Comparison of ENCODE assay signal across 32 cellular contexts in genomic region chr2:62176771-62177170, GRCh38. TPM values are rescaled to one million over a fixed set of nuclear protein-coding genes. Genes with fewer than 3 reads are reported as not detected.
DNase-seq lines count a peak whose midpoint lies in the region; ATAC-seq and TF ChIP-seq lines count a peak whose summit lies in the region.
"Had no signal": no experiment of that assay in that cellular context is flagged by ENCODE, and none has a peak within 500 bp of the region (broad histone marks: within the 10 kb centered on the region; RNA-seq: fewer than 3 reads in every experiment).

No MANE protein-coding gene starts in this region.

- H3K36me3 ChIP-seq in OCI-LY7 (ENCODE audit: insufficient read depth, low read length), result no peaks in the 10 kb centered on the region
- H3K36me3 ChIP-seq in left ventricle myocardium inferior, result no peaks in the 10 kb centered on the region
- H3K36me3 ChIP-seq: colonic mucosa, neutrophil, prostate gland, thoracic aorta, uterus had no signal

- peaks cover 4% of the 10 kb centered on the region for H3K4me1 Mint-ChIP-seq in activated naive CD4-positive, alpha-beta T cell treated with anti-CD3 and anti-CD28 coated beads for 36 hours (ENCODE audit: low read depth)
- H3K4me1 Mint-ChIP-seq: activated naive CD4-positive, alpha-beta T cell treated with anti-CD3 and anti-CD28 coated beads, Interleukin-2, amount 10 ng/mL, durations not matched to agents 7 days and 5 days had no signal

- H3K4me3 ChIP-seq in OCI-LY7 (ENCODE audit: low read depth, low read length, poor library complexity, severe bottlenecking) (no peak overlapping the region), left ventricle myocardium inferior (no peak overlapping the region)
- H3K4me3 ChIP-seq: colonic mucosa, prostate gland, thoracic aorta, uterus had no signal

- H3K27ac ChIP-seq in OCI-LY7 (ENCODE audit: low read depth, low read length, poor library complexity, severe bottlenecking) (peak overlapping the region; percentile 41), left ventricle myocardium inferior (replicated peaks) (peak overlapping the region; percentile 72)
- H3K27ac ChIP-seq: colonic mucosa, neutrophil, prostate gland, thoracic aorta, uterus had no signal

- no peak overlapping the region for H3K4me3 Mint-ChIP-seq in activated naive CD4-positive, alpha-beta T cell treated with anti-CD3 and anti-CD28 coated beads for 36 hours
- H3K4me3 Mint-ChIP-seq: activated naive CD4-positive, alpha-beta T cell treated with anti-CD3 and anti-CD28 coated beads, Interleukin-2, amount 10 ng/mL, durations not matched to agents 7 days and 5 days; activated T-helper 1 cell treated with anti-CD3 and anti-CD28 coated beads, Interleukin-12 subunit alpha, Interleukin-12 subunit beta, Interleukin-2, Interleukin-4 antibody, amounts not matched to agents 30 ng/mL and 10 ng/mL and 1 ng/mL, durations not matched to agents 14 hours and 24 hours and 36 hours; CD8-positive, alpha-beta T cell; T-helper 2 cell treated with Interferon-gamma antibody and Interleukin-4, amounts not matched to agents 5 μg/mL and 100 μg/mL, for 36 hours had no signal

- peak overlapping the region; percentile 43 for H3K4me2 ChIP-seq in OCI-LY7 (ENCODE audit: low read length)

- no peaks in the 10 kb centered on the region for H3K9me3 ChIP-seq in OCI-LY7 (ENCODE audit: low read length)
- H3K9me3 ChIP-seq in left ventricle myocardium inferior (replicated peaks), result no peaks in the 10 kb centered on the region
- H3K9me3 ChIP-seq: colonic mucosa, neutrophil, prostate gland, thoracic aorta, uterus had no signal

- H3K9me2 ChIP-seq in OCI-LY7 (ENCODE audit: insufficient read depth, low read length), result no peaks in the 10 kb centered on the region

- POLR2A ChIA-PET in OCI-LY7 (lab: Charles Lee), result interaction anchor here (0.9 to 4.4 kb wide), 3 partner anchors 13 to 165 kb away, joined by 3 to 31 read pairs (median 3); no protein-coding TSS in a partner anchor
- POLR2A ChIA-PET in GM10248 (lab: Yijun Ruan, JAX), result no interaction called here

- no peaks in the 10 kb centered on the region for H3K27me3 Mint-ChIP-seq in activated naive CD4-positive, alpha-beta T cell treated with anti-CD3 and anti-CD28 coated beads for 36 hours (ENCODE audit: low read depth)

- DNase-seq in Right ventricle myocardium inferior (ENCODE audit: missing footprints) (no peak), cardiac septum (ENCODE audit: low spot score) (no peak), OCI-LY7 (ENCODE audit: low spot score) (no peak), left ventricle myocardium inferior (no peak), NCI-H82 treated with DMSO at 0.1 percent for 48 hours (lab: John Stamatoyannopoulos, UW; ENCODE audit: unreplicated experiment) (no peak), GM10248 (ENCODE audit: extremely low spot score) (no peak)
- no peak for DNase-seq in activated naive CD4-positive, alpha-beta T cell treated with anti-CD3 and anti-CD28 coated beads for 36 hours
- DNase-seq: activated CD4-positive, alpha-beta T cell treated with anti-CD3 and anti-CD28 coated beads, Interleukin-2, amount 50 U/mL, for 48 hours; activated CD8-positive, alpha-beta memory T cell treated with anti-CD3 and anti-CD28 coated beads, Interleukin-2, amount 50 U/mL, for 4 hours; activated naive CD4-positive, alpha-beta T cell treated with anti-CD3 and anti-CD28 coated beads, Interleukin-2, amount 10 ng/mL, durations not matched to agents 7 days and 5 days; amniotic stem cell; CD8-positive, alpha-beta T cell; colonic mucosa; DMS 273 treated with DMSO at 0.1 percent for 48 hours; effector memory CD4-positive, alpha-beta T cell; EL; IMR-90; mesenchymal stem cell; NCI-H1417 treated with DMSO at 0.1 percent for 48 hours; NCI-H2081 treated with DMSO at 0.1 percent for 48 hours; NCI-H345; NCI-H82; stimulated activated CD4-positive, alpha-beta T cell treated with anti-CD3 and anti-CD28 coated beads, Interleukin-15, amount 100 ng/mL, for 24 hours; stimulated activated naive CD4-positive, alpha-beta T cell treated with Interleukin-2 at 50 U/mL for 16 hours; uterus had no signal

- intact Hi-C loops in Right ventricle myocardium inferior (cut with DNase I), result no loop called here
- intact Hi-C loops in cardiac septum (cut with DNase I), result no loop called here
- intact Hi-C loops in OCI-LY7 (cut with micrococcal nuclease; ENCODE audit: unreplicated experiment), result no loop called here
- intact Hi-C loops in left ventricle myocardium inferior (cut with micrococcal nuclease), result no loop called here
- intact Hi-C loops in activated naive CD4-positive, alpha-beta T cell treated with anti-CD3 and anti-CD28 coated beads for 36 hours (cut with micrococcal nuclease), result no loop called here

- CTCF ChIA-PET in OCI-LY7 (lab: Charles Lee; ENCODE audit: unreplicated experiment) (no interaction called here), GM10248 (lab: Yijun Ruan, JAX) (interaction anchor here (1.2 to 3.0 kb wide), 3 partner anchors 11 to 17 kb away, joined by 3 to 24 read pairs (median 6); no protein-coding TSS in a partner anchor)
- CTCF ChIA-PET in activated naive CD4-positive, alpha-beta T cell treated with anti-CD3 and anti-CD28 coated beads for 36 hours (lab: Charles Lee), result interaction anchor here (0.5 kb wide), 1 partner anchor 1112 kb away, joined by 5 read pairs; no protein-coding TSS in a partner anchor

- ATAC-seq in Right ventricle myocardium inferior (peak; percentile 30), HG02610 (IDR thresholded peaks at IDR 0.05; ENCODE audit: unreplicated experiment) (no peak)
- ATAC-seq: activated CD4-positive, CD25-positive, alpha-beta regulatory T cell treated with anti-CD3 and anti-CD28 coated beads, Interleukin-2, amount 50 U/mL, for 24 hours; CD8-positive, alpha-beta T cell had no signal

- peak overlapping the region; percentile 94; the same call in 1 of the 2 replicates for H2AFZ ChIP-seq in OCI-LY7 (ENCODE audit: low read length)

- H3K36me3 Mint-ChIP-seq in activated naive CD4-positive, alpha-beta T cell treated with anti-CD3 and anti-CD28 coated beads for 36 hours (ENCODE audit: low read depth), result no peaks in the 10 kb centered on the region
- H3K36me3 Mint-ChIP-seq: activated naive CD4-positive, alpha-beta T cell treated with anti-CD3 and anti-CD28 coated beads, Interleukin-2, amount 10 ng/mL, durations not matched to agents 7 days and 5 days; CD8-positive, alpha-beta T cell had no signal

- no TSS peak for BruUV-seq in OCI-LY7 (replicated peaks; lab: Mats Ljungman, UMichigan)

- H3K4me1 ChIP-seq in OCI-LY7 (ENCODE audit: insufficient read depth, low read length, poor library complexity, severe bottlenecking) (peaks cover 62% of the 10 kb centered on the region), left ventricle myocardium inferior (peaks cover 37% of the 10 kb centered on the region)
- H3K4me1 ChIP-seq: colonic mucosa, prostate gland, uterus had no signal

- no peaks in the 10 kb centered on the region for H3K27me3 ChIP-seq in left ventricle myocardium inferior (ENCODE audit: low read depth)
- H3K27me3 ChIP-seq: colonic mucosa, neutrophil, uterus had no signal

- H3K27ac Mint-ChIP-seq in activated naive CD4-positive, alpha-beta T cell treated with anti-CD3 and anti-CD28 coated beads for 36 hours, result no peak overlapping the region
- H3K27ac Mint-ChIP-seq: activated naive CD4-positive, alpha-beta T cell treated with anti-CD3 and anti-CD28 coated beads, Interleukin-2, amount 10 ng/mL, durations not matched to agents 7 days and 5 days; activated T-helper 1 cell treated with anti-CD3 and anti-CD28 coated beads, Interleukin-12 subunit alpha, Interleukin-12 subunit beta, Interleukin-2, Interleukin-4 antibody, amounts not matched to agents 30 ng/mL and 10 ng/mL and 1 ng/mL, durations not matched to agents 14 hours and 24 hours and 36 hours; CD8-positive, alpha-beta T cell; T-helper 2 cell treated with Interferon-gamma antibody and Interleukin-4, amounts not matched to agents 5 μg/mL and 100 μg/mL, for 36 hours had no signal

- TF ChIP-seq CTCF in OCI-LY7 (conservative IDR thresholded peaks at IDR 0.05; ENCODE audit: low read length), result no peak
- no peak for TF ChIP-seq CTCF in left ventricle myocardium inferior (IDR thresholded peaks at IDR 0.05; ENCODE audit: borderline replicate concordance)
- no peak for TF ChIP-seq CTCF in GM10248 (IDR thresholded peaks at IDR 0.05; ENCODE audit: control extremely low read depth, extremely low read depth, low read depth, missing control alignments)

- no peaks in the 10 kb centered on the region for H4K20me1 ChIP-seq in OCI-LY7 (ENCODE audit: insufficient read depth, low read length)

- H3K79me2 ChIP-seq in OCI-LY7 (ENCODE audit: insufficient read depth, low read depth, low read length), result no peaks in the 10 kb centered on the region

- H3K9me3 Mint-ChIP-seq in activated naive CD4-positive, alpha-beta T cell treated with anti-CD3 and anti-CD28 coated beads for 36 hours, result no peaks in the 10 kb centered on the region
- H3K9me3 Mint-ChIP-seq: activated T-helper 1 cell treated with anti-CD3 and anti-CD28 coated beads, Interleukin-12 subunit alpha, Interleukin-12 subunit beta, Interleukin-2, Interleukin-4 antibody, amounts not matched to agents 30 ng/mL and 10 ng/mL and 1 ng/mL, durations not matched to agents 14 hours and 24 hours and 36 hours; CD8-positive, alpha-beta T cell; T-helper 2 cell treated with Interferon-gamma antibody and Interleukin-4, amounts not matched to agents 5 μg/mL and 100 μg/mL, for 36 hours had no signal

RNA-seq across cellular contexts. Expression of gene B3GNT2, which starts 19.1 kb away (rescaled TPM):
- 14.9 TPM for total RNA-seq in Right ventricle myocardium inferior
- total RNA-seq in cardiac septum, result 31.2 TPM
- total RNA-seq in OCI-LY7 (2014; rRNA removed; shearing (Covaris generic)), result 63.0 and 65.8 TPM in 2 replicates
- total RNA-seq in OCI-LY7 (2022), result 47.9 and 51.1 TPM in 2 replicates
- total RNA-seq in left ventricle myocardium inferior, result 16.8 TPM
- 10 to 100 TPM; 31.2 to 33.0 TPM for total RNA-seq in activated naive CD4-positive, alpha-beta T cell treated with anti-CD3 and anti-CD28 coated beads for 36 hours
